In the genomic region with DNA sequence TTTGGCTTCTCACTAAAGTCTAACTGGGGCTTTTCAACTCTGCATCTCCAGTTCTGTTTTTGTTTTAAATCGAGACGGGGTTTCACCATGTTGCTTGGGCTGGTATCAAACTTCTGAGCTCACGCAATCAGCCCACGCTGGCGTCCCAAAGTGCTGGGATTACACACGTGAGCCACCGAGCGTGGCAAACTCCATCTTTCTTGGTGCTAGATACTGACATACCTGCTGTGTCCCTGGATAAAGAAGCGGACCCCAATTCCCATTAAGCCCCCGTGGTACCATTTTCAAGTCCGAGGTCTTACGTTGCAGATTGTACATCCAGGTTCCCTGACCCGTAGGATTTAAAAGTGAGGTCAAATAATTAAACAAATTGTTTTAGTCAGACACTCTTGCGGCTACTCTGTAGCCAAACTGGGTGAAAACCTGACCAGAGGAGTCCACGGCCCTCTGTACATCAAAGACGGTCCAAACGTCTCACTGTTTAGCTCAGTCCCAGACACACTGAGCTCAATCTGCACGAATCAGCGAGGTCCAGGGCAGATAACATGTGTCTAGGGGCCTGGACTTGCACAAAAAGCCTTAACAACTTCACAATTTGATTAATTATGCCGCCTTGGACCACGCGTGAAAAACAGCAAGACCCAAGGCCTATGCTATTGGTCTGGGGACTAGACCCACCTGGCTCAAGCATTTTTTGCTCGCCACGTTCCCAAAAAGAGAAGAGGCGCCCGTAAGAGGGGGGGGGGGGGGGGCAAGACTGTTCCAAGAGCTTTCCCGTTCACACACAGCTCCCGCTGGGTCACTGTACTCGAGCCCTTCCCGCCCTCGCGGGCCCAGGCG, we compare ENCODE assay signal across 8 cellular contexts. TPM values are rescaled to one million over a fixed set of nuclear protein-coding genes. Genes with fewer than 3 reads are reported as not detected.
DNase-seq lines count a peak whose midpoint lies in the region; ATAC-seq and TF ChIP-seq lines count a peak whose summit lies in the region.

No MANE protein-coding gene starts in this region.

- H3K79me2 ChIP-seq in GM23338 (replicated peaks; ENCODE audit: insufficient read depth) (peaks cover 93% of the 10 kb centered on the region), SK-N-SH (ENCODE audit: insufficient read depth) (peaks cover 79% of the 10 kb centered on the region)

- H3K4me1 ChIP-seq in BLaER1 (peaks cover 56% of the 10 kb centered on the region), GM23338 (ENCODE audit: insufficient read depth) (peaks cover 34% of the 10 kb centered on the region), SK-N-SH (ENCODE audit: control insufficient read depth in 1 of 2, insufficient read depth in 2 of 2, low read depth in 1 of 2, low read length in 1 of 2) (peaks cover 20 to 28% of the 10 kb centered on the region in 2 experiments; a peak in 3 of 4 replicates), endodermal cell (ENCODE audit: control insufficient read depth, insufficient read depth, low read length) (peaks cover 9% of the 10 kb centered on the region), mucosa of rectum (ENCODE audit: control insufficient read depth in 2 of 2, insufficient read depth in 2 of 2, low read length in 2 of 2) (peaks cover 10 to 19% of the 10 kb centered on the region in 2 donors), tibial nerve (peaks cover 2 to 60% (median 44%) of the 10 kb centered on the region in 4 donors)

- H3K4me3 Mint-ChIP-seq in GM23338 = peak overlapping the region; percentile 98
- peak overlapping the region; percentile 96 for H3K4me3 Mint-ChIP-seq in endodermal cell

- H3K27me3 ChIP-seq in BLaER1 = no peaks in the 10 kb centered on the region
- no peaks in the 10 kb centered on the region for H3K27me3 ChIP-seq in GM23338 (ENCODE audit: insufficient read depth)
- H3K27me3 ChIP-seq in SK-N-SH (ENCODE audit: insufficient read depth) = no peaks in the 10 kb centered on the region
- H3K27me3 ChIP-seq in endodermal cell (ENCODE audit: control insufficient read depth, insufficient read depth, low read length, poor library complexity, severe bottlenecking) = no peaks in the 10 kb centered on the region
- H3K27me3 ChIP-seq in mucosa of rectum (ENCODE audit: control insufficient read depth in 2 of 2, insufficient read depth in 2 of 2, low read length in 2 of 2) = no peaks in the 10 kb centered on the region
- no peaks in the 10 kb centered on the region for H3K27me3 ChIP-seq in tibial nerve

- POLR2A ChIA-PET in SK-N-SH (lab: Yijun Ruan, JAX) = interaction anchor here (0.5 to 2.8 kb wide), 22 partner anchors 8 to 474 kb away, joined by 3 to 17 read pairs (median 4); a partner anchor contains a TSS

- no peak for TF ChIP-seq POLR2A in tibial nerve (IDR thresholded peaks at IDR 0.05)

- H3K4me1 Mint-ChIP-seq in GM23338 = peaks cover 34% of the 10 kb centered on the region
- H3K4me1 Mint-ChIP-seq in endodermal cell = peaks cover 26% of the 10 kb centered on the region

- ATAC-seq in GM23338 (peak; percentile 42; the same call in 2 of the 3 replicates), HG02678 (IDR thresholded peaks at IDR 0.05; ENCODE audit: unreplicated experiment) (no peak)

- no peaks in the 10 kb centered on the region for H3K9me3 Mint-ChIP-seq in GM23338
- no peaks in the 10 kb centered on the region for H3K9me3 Mint-ChIP-seq in endodermal cell

- H3F3A ChIP-seq in GM23338 (replicated peaks; ENCODE audit: low read depth) (no peaks in the 10 kb centered on the region; the same call in none of the 2 replicates), SK-N-SH (replicated peaks; ENCODE audit: insufficient read depth) (no peaks in the 10 kb centered on the region)

- TF ChIP-seq EP300 in SK-N-SH (IDR thresholded peaks at IDR 0.05; ENCODE audit: borderline replicate concordance in 1 of 2, low read depth in 1 of 2, low read length in 1 of 2) = no peak
- no peak for TF ChIP-seq EP300 in tibial nerve (IDR thresholded peaks at IDR 0.05)

- H3K27ac Mint-ChIP-seq in GM23338 (peak overlapping the region; percentile 98), endodermal cell (peak overlapping the region; percentile 95)

- DNase-seq in GM23338 (ENCODE audit: low spot score) (no peak), SK-N-SH (peak; percentile 63), endodermal cell (no peak), tibial nerve (ENCODE audit: low spot score in 2 of 2) (peak in 1 of 2 donors; percentile 24), DMS153 (lab: John Stamatoyannopoulos, UW) (no peak)

- H3K9me3 ChIP-seq in BLaER1 (no peaks in the 10 kb centered on the region), SK-N-SH (no peaks in the 10 kb centered on the region), endodermal cell (ENCODE audit: control insufficient read depth, low read length) (no peaks in the 10 kb centered on the region), mucosa of rectum (ENCODE audit: control insufficient read depth in 2 of 2, low read length in 2 of 2) (no peaks in the 10 kb centered on the region), tibial nerve (no peaks in the 10 kb centered on the region)

- H4K20me1 ChIP-seq in BLaER1 (peaks cover 54% of the 10 kb centered on the region), GM23338 (replicated peaks; ENCODE audit: insufficient read depth) (peaks cover 38% of the 10 kb centered on the region), SK-N-SH (ENCODE audit: insufficient read depth) (peaks cover 37% of the 10 kb centered on the region)

- TF ChIP-seq RAD21 in SK-N-SH (IDR thresholded peaks at IDR 0.05; ENCODE audit: low read length) = no peak

- H3K9me2 ChIP-seq in GM23338 (ENCODE audit: insufficient read depth) = no peaks in the 10 kb centered on the region
- H3K9me2 ChIP-seq in SK-N-SH = no peaks in the 10 kb centered on the region

- peak overlapping the region; percentile 95 for H3K4me3 ChIP-seq in BLaER1
- H3K4me3 ChIP-seq in GM23338 = peak overlapping the region; percentile 94
- H3K4me3 ChIP-seq in SK-N-SH (ENCODE audit: low read depth in 2 of 2, low read length in 1 of 2) = peak overlapping the region; percentile 86 to 99
- peak overlapping the region; percentile 97 for H3K4me3 ChIP-seq in endodermal cell (ENCODE audit: low read length)
- peak overlapping the region; percentile 94 to 100 for H3K4me3 ChIP-seq in mucosa of rectum (ENCODE audit: low read length in 2 of 2)
- H3K4me3 ChIP-seq in tibial nerve = peak overlapping the region; percentile 68 to 100 (median 95)

- 13% methylated on average over 29 of the region's 33 CpGs for WGBS in SK-N-SH (ENCODE audit: low lambda C conversion rate)
- WGBS in endodermal cell (ENCODE audit: insufficient coverage in 1 of 2, insufficient read length in 1 of 2), 2 experiments = 26 to 45% methylated on average over 19 to 33 of the region's 33 CpGs
- WGBS in tibial nerve, 2 donors = 20 to 23% methylated on average over 24 to 33 of the region's 33 CpGs

- H3K4me2 ChIP-seq in BLaER1 (peak overlapping the region; percentile 92), GM23338 (peak overlapping the region; percentile 100), SK-N-SH (peak overlapping the region; percentile 81)

- peak overlapping the region; percentile 99 for H3K27ac ChIP-seq in BLaER1
- H3K27ac ChIP-seq in GM23338 (ENCODE audit: low read depth) = peak overlapping the region; percentile 86; the same call in 1 of the 2 replicates
- H3K27ac ChIP-seq in SK-N-SH (ENCODE audit: low read depth in 2 of 2, low read length in 1 of 2) = peak overlapping the region; percentile 94 to 95
- peak overlapping the region; percentile 91 for H3K27ac ChIP-seq in endodermal cell (ENCODE audit: low read depth, low read length)
- H3K27ac ChIP-seq in mucosa of rectum (ENCODE audit: low read depth in 2 of 2, low read length in 2 of 2) = peak overlapping the region; percentile 99 to 100
- H3K27ac ChIP-seq in tibial nerve = peak overlapping the region; percentile 97 to 100 (median 100)

- H3K27me3 Mint-ChIP-seq in GM23338 (ENCODE audit: insufficient read depth, low read depth, poor library complexity) (peaks cover 8% of the 10 kb centered on the region), endodermal cell (ENCODE audit: insufficient read depth) (no peaks in the 10 kb centered on the region)

- H3K36me3 Mint-ChIP-seq in GM23338 (ENCODE audit: low read depth) (peaks cover 63% of the 10 kb centered on the region), endodermal cell (ENCODE audit: low read depth) (peaks cover 49% of the 10 kb centered on the region)

- peaks cover 45% of the 10 kb centered on the region for H3K36me3 ChIP-seq in BLaER1
- H3K36me3 ChIP-seq in GM23338 (ENCODE audit: insufficient read depth) = peaks cover 28% of the 10 kb centered on the region
- peaks cover 31 to 32% of the 10 kb centered on the region in 2 experiments for H3K36me3 ChIP-seq in SK-N-SH (replicated peaks in 1 of 2; ENCODE audit: control insufficient read depth in 1 of 2, insufficient read depth in 2 of 2, low read length in 1 of 2)
- H3K36me3 ChIP-seq in endodermal cell (ENCODE audit: control insufficient read depth, insufficient read depth, low read length) = peaks cover 47% of the 10 kb centered on the region
- H3K36me3 ChIP-seq in mucosa of rectum (ENCODE audit: control insufficient read depth in 2 of 2, insufficient read depth in 2 of 2, low read length in 2 of 2) = peaks cover 11 to 31% of the 10 kb centered on the region in 2 donors
- peaks cover 0 to 21% (median 0%) of the 10 kb centered on the region in 3 donors for H3K36me3 ChIP-seq in tibial nerve

- H3K9ac ChIP-seq in BLaER1 (peak overlapping the region; percentile 98), SK-N-SH (peak overlapping the region; percentile 97), endodermal cell (ENCODE audit: extremely low read depth, low read length, poor library complexity, severe bottlenecking) (peak overlapping the region; percentile 95), mucosa of rectum (ENCODE audit: low read depth in 1 of 2, low read length in 2 of 2) (peak overlapping the region; percentile 72 to 100)

- H2AFZ ChIP-seq in GM23338 = 0 out of 2 replicates have a peak overlapping the region, but pooled peaks have one; percentile 85
- H2AFZ ChIP-seq in SK-N-SH (ENCODE audit: low read depth) = peak overlapping the region; percentile 77

- TF ChIP-seq CTCF in GM23338 (conservative IDR thresholded peaks at IDR 0.05; ENCODE audit: low read depth in 2 of 2) (no peak), SK-N-SH (IDR thresholded peaks at IDR 0.05) (no peak), endodermal cell (conservative IDR thresholded peaks at IDR 0.05) (no peak), tibial nerve (IDR thresholded peaks at IDR 0.05) (no peak)

- CTCF ChIA-PET in SK-N-SH (lab: Yijun Ruan, JAX) = interaction anchor here (0.7 to 1.4 kb wide), 4 partner anchors 11 to 599 kb away, joined by 3 read pairs; a partner anchor contains a TSS

RNA-seq across cellular contexts. Expression of a gene that starts 0.7 kb away (rescaled TPM):
- 95.4 and 102 TPM in 2 replicates for total RNA-seq in GM23338 (2014; rRNA removed; shearing (Covaris generic))
- polyA plus RNA-seq in GM23338 (2016; fragmentation: Nextera tagmentation; extraction: Ambion mirVana) = 104 and 115 TPM in 2 replicates
- polyA plus RNA-seq in SK-N-SH (2012; rRNA removed) = 103 and 125 TPM in 2 replicates
- 158 and 193 TPM in 2 replicates for polyA plus RNA-seq in SK-N-SH (2012; cell fraction: cytosol; rRNA removed)
- 40.3 and 72.0 TPM in 2 replicates for polyA plus RNA-seq in SK-N-SH (2012; cell fraction: nucleus; rRNA removed)
- 100 to 1,000 TPM; 139 to 172 TPM for total RNA-seq in endodermal cell
- polyA plus RNA-seq in endodermal cell (2013, experiment 1 of 2) = 165 TPM
- polyA plus RNA-seq in endodermal cell (2013, experiment 2 of 2) = 153 TPM
- total RNA-seq in tibial nerve = 10 to 100 TPM; 58.1 to 81.6 (median 72.3) TPM

RNA-seq across cellular contexts. Expression of a gene that starts 22.9 kb away (rescaled TPM):
- 46.2 and 46.6 TPM in 2 replicates for total RNA-seq in GM23338 (2014; rRNA removed; shearing (Covaris generic))
- 32.6 and 33.7 TPM in 2 replicates for polyA plus RNA-seq in GM23338 (2016; fragmentation: Nextera tagmentation; extraction: Ambion mirVana)
- polyA plus RNA-seq in SK-N-SH (2012; rRNA removed) = 30.7 and 36.5 TPM in 2 replicates
- 41.3 and 45.7 TPM in 2 replicates for polyA plus RNA-seq in SK-N-SH (2012; cell fraction: cytosol; rRNA removed)
- 25.2 and 43.6 TPM in 2 replicates for polyA plus RNA-seq in SK-N-SH (2012; cell fraction: nucleus; rRNA removed)
- 10 to 100 TPM; 49.0 to 72.6 TPM for total RNA-seq in endodermal cell
- 44.2 TPM for polyA plus RNA-seq in endodermal cell (2013, experiment 1 of 2)
- 43.6 TPM for polyA plus RNA-seq in endodermal cell (2013, experiment 2 of 2)
- 10 to 100 TPM; 22.8 to 48.7 (median 33.4) TPM for total RNA-seq in tibial nerve

RNA-seq across cellular contexts. Expression of a gene that starts 52.1 kb away (rescaled TPM):
- total RNA-seq in GM23338 (2014; rRNA removed; shearing (Covaris generic)) = 23.3 and 23.8 TPM in 2 replicates
- polyA plus RNA-seq in GM23338 (2016; fragmentation: Nextera tagmentation; extraction: Ambion mirVana) (12.8 and 14.3 TPM in 2 replicates), SK-N-SH (2012; rRNA removed) (9.8 and 12.4 TPM in 2 replicates)
- polyA plus RNA-seq in SK-N-SH (2012; cell fraction: cytosol; rRNA removed) = 13.1 and 13.5 TPM in 2 replicates
- polyA plus RNA-seq in SK-N-SH (2012; cell fraction: nucleus; rRNA removed) = 5.4 and 9.7 TPM in 2 replicates
- total RNA-seq in endodermal cell (10 to 100 TPM; 25.0 to 28.7 TPM), tibial nerve (10 to 100 TPM; 15.1 to 19.9 (median 16.8) TPM)
- polyA plus RNA-seq in endodermal cell (2013, experiment 1 of 2) = 19.6 TPM
- polyA plus RNA-seq in endodermal cell (2013, experiment 2 of 2) = 18.3 TPM
